ENCODE assay signal across 26 cellular contexts in the genomic region with DNA sequence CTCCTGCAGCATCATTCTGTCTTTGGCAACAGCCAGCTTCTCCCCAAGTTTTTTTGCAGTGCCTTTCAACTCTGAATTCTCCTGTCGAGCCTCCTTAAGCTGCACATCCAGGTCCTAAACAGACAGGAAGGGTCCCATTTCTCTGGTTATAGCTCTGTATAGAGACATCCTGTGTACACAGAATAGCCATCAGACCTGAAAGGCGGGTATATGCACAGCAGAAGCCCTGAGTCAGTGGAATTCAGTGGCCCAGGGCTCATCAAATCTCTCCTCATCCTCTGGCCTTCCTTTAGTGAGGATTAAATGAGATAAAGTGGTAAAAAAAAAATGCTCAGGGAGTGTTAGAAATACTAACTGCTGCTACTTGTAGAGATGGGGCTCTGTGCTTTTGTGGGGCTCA.
"Had no signal": no experiment of that assay in that cellular context is flagged by ENCODE, and none has a peak within 500 bp of the region (broad histone marks: within the 10 kb centered on the region; RNA-seq: fewer than 3 reads in every experiment).

No MANE protein-coding gene starts in this region.

- H3K36me3 ChIP-seq: left lung, lower lobe of right lung, neural progenitor cell, ovary, right atrium auricular region, right lobe of liver, tibial nerve, upper lobe of left lung, vagina had no signal

- H3K4me2 ChIP-seq: neural progenitor cell, smooth muscle cell had no signal

- H3K9me3 ChIP-seq: left lung, lower lobe of right lung, ovary, right atrium auricular region, right lobe of liver, tibial nerve, upper lobe of left lung, vagina had no signal

- H3K27me3 ChIP-seq: neural progenitor cell, ovary, right atrium auricular region, right lobe of liver, tibial nerve, upper lobe of left lung, vagina had no signal

- H3K4me3 ChIP-seq: left lung, lower lobe of right lung, neural progenitor cell, ovary, right atrium auricular region, right lobe of liver, smooth muscle cell, tibial nerve, upper lobe of left lung, vagina had no signal

- H3K9ac ChIP-seq: neural progenitor cell had no signal

- DNase-seq: hippocampal formation; kidney; left colon; left lung; lower lobe of right lung; mammary epithelial cell; mesenchymal stem cell; naive B cell; natural killer cell; nephron progenitor cell; ovary; right lobe of liver; stimulated activated CD4-positive, alpha-beta T cell treated with anti-CD3 and anti-CD28 coated beads, Interleukin-1b, Interleukin-23, amount 100 ng/mL, for 48 hours; stimulated activated CD4-positive, alpha-beta T cell treated with anti-CD3 and anti-CD28 coated beads, Interleukin-2, amount 100 ng/mL, for 48 hours; stimulated activated CD4-positive, alpha-beta T cell treated with anti-CD3 and anti-CD28 coated beads, Interleukin-4, amount 100 ng/mL, for 4 hours; stimulated activated CD8-positive, alpha-beta memory T cell treated with anti-CD3 and anti-CD28 coated beads, Interleukin-4, amount 100 ng/mL, for 48 hours; stimulated activated naive CD4-positive, alpha-beta T cell treated with Interleukin-2 at 50 U/mL for 16 hours; stimulated activated naive CD8-positive, alpha-beta T cell treated with anti-CD3 and anti-CD28 coated beads, Interleukin-15, amount 100 ng/mL, for 72 hours; substantia nigra; upper lobe of left lung had no signal

- H3K27ac ChIP-seq: left lung, lower lobe of right lung, neural progenitor cell, ovary, right atrium auricular region, right lobe of liver, tibial nerve, upper lobe of left lung, vagina had no signal

- H3K4me1 ChIP-seq: left lung, lower lobe of right lung, neural progenitor cell, right atrium auricular region, right lobe of liver, tibial nerve, upper lobe of left lung, vagina had no signal

- H2AFZ ChIP-seq: neural progenitor cell had no signal

- ATAC-seq: left colon; left lung; lower lobe of right lung; natural killer cell; right lobe of liver; stimulated activated memory B cell treated with anti-CD40 and anti-IgM and Interleukin-4, amounts not matched to agents 10 μg/mL and 1 μg/mL and 100 μg/mL, for 72 hours; stimulated activated naive CD8-positive, alpha-beta T cell treated with anti-CD3 and anti-CD28 coated beads, Interleukin-15, amount 100 ng/mL, for 72 hours had no signal
